In the genomic region with DNA sequence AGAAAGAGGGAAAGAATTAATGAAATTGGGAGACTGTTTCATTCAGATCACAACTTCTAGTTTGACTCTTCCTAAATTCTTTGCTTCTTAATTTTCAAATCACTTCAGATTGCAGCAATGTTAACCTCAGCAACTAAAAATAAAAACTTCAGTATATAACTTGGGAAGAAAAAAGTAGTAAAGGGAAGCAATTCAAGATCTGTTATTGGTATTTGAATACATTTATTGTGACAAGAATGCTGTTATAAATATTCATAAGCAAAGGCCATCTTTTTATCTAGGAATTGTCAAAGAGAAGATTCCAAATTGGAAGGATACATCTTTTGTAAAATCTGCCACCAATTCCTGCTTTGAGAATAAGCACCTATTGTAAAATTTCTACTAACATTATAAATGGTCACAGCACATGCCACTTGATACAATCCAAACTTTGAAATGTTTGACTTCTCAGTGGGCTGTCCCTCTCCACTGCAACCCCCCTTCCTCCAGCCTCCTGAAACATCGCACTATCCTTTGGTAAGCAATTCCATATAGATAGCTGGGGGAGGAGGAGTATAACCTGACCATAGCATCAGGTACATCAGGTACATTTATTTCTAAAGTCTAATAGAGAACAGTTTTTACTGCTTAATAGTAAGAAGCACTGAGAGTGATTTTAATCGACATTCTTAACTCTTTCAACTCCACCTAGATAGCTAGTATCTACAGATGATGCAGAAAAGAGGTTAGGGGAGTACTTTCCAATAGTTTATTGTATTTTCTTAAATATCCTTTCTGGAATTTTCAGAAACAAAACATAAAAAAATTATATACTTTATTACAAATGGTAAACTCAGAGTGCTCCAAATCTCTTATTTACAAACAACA, we compare ENCODE assay signal across 1 cellular context.
TF ChIP-seq lines count a peak whose summit lies in the region.

No MANE protein-coding gene starts in this region.

TF ChIP-seq in K562, 482 proteins besides CTCF, POLR2A, EP300 and RAD21 (continued from another document and continues in another):
- TF ChIP-seq, protein P1, sequence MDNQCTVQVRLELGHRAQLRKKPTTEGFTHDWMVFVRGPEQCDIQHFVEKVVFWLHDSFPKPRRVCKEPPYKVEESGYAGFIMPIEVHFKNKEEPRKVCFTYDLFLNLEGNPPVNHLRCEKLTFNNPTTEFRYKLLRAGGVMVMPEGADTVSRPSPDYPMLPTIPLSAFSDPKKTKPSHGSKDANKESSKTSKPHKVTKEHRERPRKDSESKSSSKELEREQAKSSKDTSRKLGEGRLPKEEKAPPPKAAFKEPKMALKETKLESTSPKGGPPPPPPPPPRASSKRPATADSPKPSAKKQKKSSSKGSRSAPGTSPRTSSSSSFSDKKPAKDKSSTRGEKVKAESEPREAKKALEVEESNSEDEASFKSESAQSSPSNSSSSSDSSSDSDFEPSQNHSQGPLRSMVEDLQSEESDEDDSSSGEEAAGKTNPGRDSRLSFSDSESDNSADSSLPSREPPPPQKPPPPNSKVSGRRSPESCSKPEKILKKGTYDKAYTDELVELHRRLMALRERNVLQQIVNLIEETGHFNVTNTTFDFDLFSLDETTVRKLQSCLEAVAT (IDR thresholded peaks at IDR 0.05): no peak
- no peak for TF ChIP-seq KAT7 (CRISPR knock-in tag; IDR thresholded peaks at IDR 0.05; ENCODE audit: borderline replicate concordance)
- no peak for TF ChIP-seq KLF1 (tag; IDR thresholded peaks at IDR 0.05)
- no peak for TF ChIP-seq HMGN3 (IDR thresholded peaks at IDR 0.05; ENCODE audit: borderline replicate concordance, extremely low read depth, insufficient read length, low read depth, low read length)
- TF ChIP-seq ZBTB8A (IDR thresholded peaks at IDR 0.05; ENCODE audit: partially characterized antibody): no peak
- no peak for TF ChIP-seq ZNF696 (CRISPR knock-in tag; conservative IDR thresholded peaks at IDR 0.05)
- peak; percentile 14; the same call in 1 of the 2 replicates for TF ChIP-seq SUPT5H (IDR thresholded peaks at IDR 0.05)
- TF ChIP-seq, protein P2, sequence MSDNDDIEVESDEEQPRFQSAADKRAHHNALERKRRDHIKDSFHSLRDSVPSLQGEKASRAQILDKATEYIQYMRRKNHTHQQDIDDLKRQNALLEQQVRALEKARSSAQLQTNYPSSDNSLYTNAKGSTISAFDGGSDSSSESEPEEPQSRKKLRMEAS (CRISPR knock-in tag; IDR thresholded peaks at IDR 0.05): no peak
- TF ChIP-seq SP1 (CRISPR knock-in tag; IDR thresholded peaks at IDR 0.05): peak; percentile 45; the same call in 1 of the 2 replicates
- TF ChIP-seq HNRNPH1 (optimal IDR thresholded peaks at IDR 0.05; ENCODE audit: low read depth, low read length): no peak
- TF ChIP-seq CBFA2T3 (IDR thresholded peaks at IDR 0.05): no peak
- TF ChIP-seq, protein P3, sequence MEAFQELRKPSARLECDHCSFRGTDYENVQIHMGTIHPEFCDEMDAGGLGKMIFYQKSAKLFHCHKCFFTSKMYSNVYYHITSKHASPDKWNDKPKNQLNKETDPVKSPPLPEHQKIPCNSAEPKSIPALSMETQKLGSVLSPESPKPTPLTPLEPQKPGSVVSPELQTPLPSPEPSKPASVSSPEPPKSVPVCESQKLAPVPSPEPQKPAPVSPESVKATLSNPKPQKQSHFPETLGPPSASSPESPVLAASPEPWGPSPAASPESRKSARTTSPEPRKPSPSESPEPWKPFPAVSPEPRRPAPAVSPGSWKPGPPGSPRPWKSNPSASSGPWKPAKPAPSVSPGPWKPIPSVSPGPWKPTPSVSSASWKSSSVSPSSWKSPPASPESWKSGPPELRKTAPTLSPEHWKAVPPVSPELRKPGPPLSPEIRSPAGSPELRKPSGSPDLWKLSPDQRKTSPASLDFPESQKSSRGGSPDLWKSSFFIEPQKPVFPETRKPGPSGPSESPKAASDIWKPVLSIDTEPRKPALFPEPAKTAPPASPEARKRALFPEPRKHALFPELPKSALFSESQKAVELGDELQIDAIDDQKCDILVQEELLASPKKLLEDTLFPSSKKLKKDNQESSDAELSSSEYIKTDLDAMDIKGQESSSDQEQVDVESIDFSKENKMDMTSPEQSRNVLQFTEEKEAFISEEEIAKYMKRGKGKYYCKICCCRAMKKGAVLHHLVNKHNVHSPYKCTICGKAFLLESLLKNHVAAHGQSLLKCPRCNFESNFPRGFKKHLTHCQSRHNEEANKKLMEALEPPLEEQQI (IDR thresholded peaks at IDR 0.05): no peak
- TF ChIP-seq, protein P4, sequence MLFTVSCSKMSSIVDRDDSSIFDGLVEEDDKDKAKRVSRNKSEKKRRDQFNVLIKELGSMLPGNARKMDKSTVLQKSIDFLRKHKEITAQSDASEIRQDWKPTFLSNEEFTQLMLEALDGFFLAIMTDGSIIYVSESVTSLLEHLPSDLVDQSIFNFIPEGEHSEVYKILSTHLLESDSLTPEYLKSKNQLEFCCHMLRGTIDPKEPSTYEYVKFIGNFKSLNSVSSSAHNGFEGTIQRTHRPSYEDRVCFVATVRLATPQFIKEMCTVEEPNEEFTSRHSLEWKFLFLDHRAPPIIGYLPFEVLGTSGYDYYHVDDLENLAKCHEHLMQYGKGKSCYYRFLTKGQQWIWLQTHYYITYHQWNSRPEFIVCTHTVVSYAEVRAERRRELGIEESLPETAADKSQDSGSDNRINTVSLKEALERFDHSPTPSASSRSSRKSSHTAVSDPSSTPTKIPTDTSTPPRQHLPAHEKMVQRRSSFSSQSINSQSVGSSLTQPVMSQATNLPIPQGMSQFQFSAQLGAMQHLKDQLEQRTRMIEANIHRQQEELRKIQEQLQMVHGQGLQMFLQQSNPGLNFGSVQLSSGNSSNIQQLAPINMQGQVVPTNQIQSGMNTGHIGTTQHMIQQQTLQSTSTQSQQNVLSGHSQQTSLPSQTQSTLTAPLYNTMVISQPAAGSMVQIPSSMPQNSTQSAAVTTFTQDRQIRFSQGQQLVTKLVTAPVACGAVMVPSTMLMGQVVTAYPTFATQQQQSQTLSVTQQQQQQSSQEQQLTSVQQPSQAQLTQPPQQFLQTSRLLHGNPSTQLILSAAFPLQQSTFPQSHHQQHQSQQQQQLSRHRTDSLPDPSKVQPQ (CRISPR knock-in tag; IDR thresholded peaks at IDR 0.05; ENCODE audit: borderline replicate concordance): no peak
- 0 out of 2 replicates have a peak, but pooled peaks have one; percentile 42 for TF ChIP-seq ZC3H4 (CRISPR knock-in tag; IDR thresholded peaks at IDR 0.05; ENCODE audit: borderline replicate concordance)
- TF ChIP-seq, protein P5, sequence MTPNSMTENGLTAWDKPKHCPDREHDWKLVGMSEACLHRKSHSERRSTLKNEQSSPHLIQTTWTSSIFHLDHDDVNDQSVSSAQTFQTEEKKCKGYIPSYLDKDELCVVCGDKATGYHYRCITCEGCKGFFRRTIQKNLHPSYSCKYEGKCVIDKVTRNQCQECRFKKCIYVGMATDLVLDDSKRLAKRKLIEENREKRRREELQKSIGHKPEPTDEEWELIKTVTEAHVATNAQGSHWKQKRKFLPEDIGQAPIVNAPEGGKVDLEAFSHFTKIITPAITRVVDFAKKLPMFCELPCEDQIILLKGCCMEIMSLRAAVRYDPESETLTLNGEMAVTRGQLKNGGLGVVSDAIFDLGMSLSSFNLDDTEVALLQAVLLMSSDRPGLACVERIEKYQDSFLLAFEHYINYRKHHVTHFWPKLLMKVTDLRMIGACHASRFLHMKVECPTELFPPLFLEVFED (CRISPR knock-in tag; conservative IDR thresholded peaks at IDR 0.05): peak; percentile 87
- TF ChIP-seq MXI1 (IDR thresholded peaks at IDR 0.05; ENCODE audit: low read depth, low read length): no peak
- no peak for TF ChIP-seq KLF16 (IDR thresholded peaks at IDR 0.05)
- TF ChIP-seq ARNT (IDR thresholded peaks at IDR 0.05): no peak
- TF ChIP-seq POLR2G (IDR thresholded peaks at IDR 0.05; ENCODE audit: low read depth, low read length): peak; percentile 60
- TF ChIP-seq ZNF143 (CRISPR knock-in tag; IDR thresholded peaks at IDR 0.05): no peak
- TF ChIP-seq, protein P6, sequence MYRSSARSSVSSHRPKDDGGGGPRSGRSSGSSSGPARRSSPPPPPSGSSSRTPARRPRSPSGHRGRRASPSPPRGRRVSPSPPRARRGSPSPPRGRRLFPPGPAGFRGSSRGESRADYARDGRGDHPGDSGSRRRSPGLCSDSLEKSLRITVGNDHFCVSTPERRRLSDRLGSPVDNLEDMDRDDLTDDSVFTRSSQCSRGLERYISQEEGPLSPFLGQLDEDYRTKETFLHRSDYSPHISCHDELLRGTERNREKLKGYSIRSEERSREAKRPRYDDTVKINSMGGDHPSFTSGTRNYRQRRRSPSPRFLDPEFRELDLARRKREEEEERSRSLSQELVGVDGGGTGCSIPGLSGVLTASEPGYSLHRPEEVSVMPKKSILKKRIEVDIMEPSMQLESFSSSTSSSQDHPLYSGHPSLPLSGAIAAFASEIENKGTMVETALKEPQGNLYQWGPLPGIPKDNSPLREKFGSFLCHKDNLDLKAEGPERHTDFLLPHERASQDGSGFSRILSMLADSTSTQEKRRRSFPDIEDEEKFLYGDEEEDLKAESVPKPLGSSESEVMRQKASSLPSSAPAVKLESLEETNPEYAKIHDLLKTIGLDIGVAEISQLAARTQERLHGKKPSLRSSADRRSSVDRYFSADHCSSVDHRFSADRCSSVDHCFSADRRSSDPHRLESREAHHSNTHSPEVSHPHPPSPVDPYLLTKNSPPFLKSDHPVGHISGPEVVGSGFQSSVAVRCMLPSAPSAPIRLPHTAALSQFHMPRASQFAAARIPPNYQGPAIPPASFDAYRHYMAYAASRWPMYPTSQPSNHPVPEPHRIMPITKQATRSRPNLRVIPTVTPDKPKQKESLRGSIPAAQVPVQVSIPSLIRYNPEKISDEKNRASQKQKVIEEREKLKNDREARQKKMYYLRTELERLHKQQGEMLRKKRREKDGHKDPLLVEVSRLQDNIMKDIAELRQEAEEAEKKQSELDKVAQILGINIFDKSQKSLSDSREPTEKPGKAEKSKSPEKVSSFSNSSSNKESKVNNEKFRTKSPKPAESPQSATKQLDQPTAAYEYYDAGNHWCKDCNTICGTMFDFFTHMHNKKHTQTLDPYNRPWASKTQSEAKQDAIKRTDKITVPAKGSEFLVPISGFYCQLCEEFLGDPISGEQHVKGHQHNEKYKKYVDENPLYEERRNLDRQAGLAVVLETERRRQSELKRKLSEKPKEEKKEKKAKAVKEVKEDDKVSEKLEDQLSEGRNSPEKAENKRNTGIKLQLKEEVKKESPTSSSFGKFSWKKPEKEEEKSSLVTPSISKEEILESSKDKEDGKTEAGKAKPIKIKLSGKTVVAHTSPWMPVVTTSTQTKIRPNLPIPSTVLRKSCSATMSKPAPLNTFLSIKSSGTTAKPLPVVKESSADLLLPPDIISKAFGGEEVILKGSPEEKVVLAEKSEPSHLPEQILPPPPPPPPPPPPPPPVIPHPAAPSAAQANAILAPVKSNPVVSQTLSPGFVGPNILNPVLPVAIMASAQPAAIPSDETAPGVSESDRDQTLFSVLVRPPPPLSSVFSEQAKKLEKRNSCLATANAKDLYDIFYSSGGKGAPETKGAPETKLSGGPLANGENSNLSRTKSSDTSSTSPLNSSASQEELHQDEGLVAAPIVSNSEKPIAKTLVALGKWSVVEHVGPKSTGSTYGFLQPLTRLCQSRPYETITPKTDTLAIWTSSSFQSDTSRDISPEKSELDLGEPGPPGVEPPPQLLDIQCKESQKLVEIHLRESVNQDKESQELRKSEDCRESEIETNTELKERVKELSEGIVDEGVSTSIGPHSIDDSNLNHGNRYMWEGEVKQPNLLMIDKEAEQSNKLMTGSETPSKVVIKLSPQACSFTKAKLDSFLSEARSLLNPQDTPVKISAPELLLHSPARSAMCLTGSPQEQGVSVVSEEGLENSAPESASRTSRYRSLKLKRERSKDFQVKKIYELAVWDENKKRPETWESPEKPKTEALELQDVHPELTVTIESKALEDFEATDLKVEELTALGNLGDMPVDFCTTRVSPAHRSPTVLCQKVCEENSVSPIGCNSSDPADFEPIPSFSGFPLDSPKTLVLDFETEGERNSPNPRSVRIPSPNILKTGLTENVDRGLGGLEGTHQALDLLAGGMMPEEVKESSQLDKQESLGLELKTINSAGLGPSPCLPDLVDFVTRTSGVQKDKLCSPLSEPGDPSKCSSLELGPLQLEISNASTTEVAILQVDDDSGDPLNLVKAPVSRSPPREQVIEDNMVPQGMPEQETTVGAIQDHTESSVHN (IDR thresholded peaks at IDR 0.05; ENCODE audit: borderline replicate concordance in 1 of 2, low read depth in 1 of 2): no peak
- TF ChIP-seq ILF3 (IDR thresholded peaks at IDR 0.05; ENCODE audit: borderline replicate concordance): no peak
- TF ChIP-seq CHD2 (IDR thresholded peaks at IDR 0.05; ENCODE audit: low read depth, low read length): 0 out of 2 replicates have a peak, but pooled peaks have one; percentile 5
- TF ChIP-seq ZNF583 (CRISPR knock-in tag; IDR thresholded peaks at IDR 0.05): no peak
- TF ChIP-seq ARID2 (IDR thresholded peaks at IDR 0.05): no peak
- TF ChIP-seq ZNF134 (CRISPR knock-in tag; conservative IDR thresholded peaks at IDR 0.05): no peak
- TF ChIP-seq U2AF2 (optimal IDR thresholded peaks at IDR 0.05; ENCODE audit: low read depth, low read length): no peak
- peak; percentile 29 for TF ChIP-seq RBM22 (IDR thresholded peaks at IDR 0.05; ENCODE audit: low read depth, low read length, poor library complexity, severe bottlenecking)
- TF ChIP-seq NFXL1 (CRISPR knock-in tag; IDR thresholded peaks at IDR 0.05): 0 out of 2 replicates have a peak, but pooled peaks have one; percentile 25
- no peak for TF ChIP-seq MAFF (IDR thresholded peaks at IDR 0.05; ENCODE audit: low read length)
- no peak for TF ChIP-seq MECOM (CRISPR knock-in tag; IDR thresholded peaks at IDR 0.05)
- TF ChIP-seq SMAD3 (CRISPR knock-in tag; conservative IDR thresholded peaks at IDR 0.05): 0 out of 2 replicates have a peak, but pooled peaks have one; percentile 18
- no peak for TF ChIP-seq MEF2A (IDR thresholded peaks at IDR 0.05; ENCODE audit: control insufficient read depth, low read depth, low read length)
- no peak for TF ChIP-seq ZEB2 (IDR thresholded peaks at IDR 0.05)
- TF ChIP-seq, protein P7, sequence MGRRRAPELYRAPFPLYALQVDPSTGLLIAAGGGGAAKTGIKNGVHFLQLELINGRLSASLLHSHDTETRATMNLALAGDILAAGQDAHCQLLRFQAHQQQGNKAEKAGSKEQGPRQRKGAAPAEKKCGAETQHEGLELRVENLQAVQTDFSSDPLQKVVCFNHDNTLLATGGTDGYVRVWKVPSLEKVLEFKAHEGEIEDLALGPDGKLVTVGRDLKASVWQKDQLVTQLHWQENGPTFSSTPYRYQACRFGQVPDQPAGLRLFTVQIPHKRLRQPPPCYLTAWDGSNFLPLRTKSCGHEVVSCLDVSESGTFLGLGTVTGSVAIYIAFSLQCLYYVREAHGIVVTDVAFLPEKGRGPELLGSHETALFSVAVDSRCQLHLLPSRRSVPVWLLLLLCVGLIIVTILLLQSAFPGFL (CRISPR knock-in tag; IDR thresholded peaks at IDR 0.05): no peak
- TF ChIP-seq BRD4 (IDR thresholded peaks at IDR 0.05): no peak
